ENCODE assay signal across 1 cellular context in genomic region chr14:52885230-52885629, GRCh38.
TF ChIP-seq lines count a peak whose summit lies in the region.

No MANE protein-coding gene starts in this region.

TF ChIP-seq in GM23338, 12 proteins besides CTCF, POLR2A, EP300 and RAD21:
- TF ChIP-seq JUNB (IDR thresholded peaks at IDR 0.05; ENCODE audit: unreplicated experiment), result no peak
- TF ChIP-seq EZH2 (IDR thresholded peaks at IDR 0.05; ENCODE audit: low read depth, unreplicated experiment), result no peak
- TF ChIP-seq ETS1 (IDR thresholded peaks at IDR 0.05), result no peak
- TF ChIP-seq CREB1 (CRISPR knock-in tag; IDR thresholded peaks at IDR 0.05; ENCODE audit: low read depth), result no peak
- no peak for TF ChIP-seq STAT1 (IDR thresholded peaks at IDR 0.05; ENCODE audit: unreplicated experiment)
- no peak for TF ChIP-seq ZNF331 (CRISPR knock-in tag; IDR thresholded peaks at IDR 0.05; ENCODE audit: low read depth)
- no peak for TF ChIP-seq NANOG (IDR thresholded peaks at IDR 0.05; ENCODE audit: borderline replicate concordance)
- TF ChIP-seq POLR2AphosphoS5 (IDR thresholded peaks at IDR 0.05; ENCODE audit: low read depth), result no peak
- no peak for TF ChIP-seq REST (IDR thresholded peaks at IDR 0.05; ENCODE audit: unreplicated experiment)
TF ChIP-seq in GM23338: peak in this region for 0.
